ENCODE assay signal across 1 cellular context in genomic region chr20:24870876-24871275, GRCh38.
TF ChIP-seq lines count a peak whose summit lies in the region.

No MANE protein-coding gene starts in this region.

TF ChIP-seq in HepG2, 621 proteins besides CTCF, POLR2A, EP300 and RAD21 (continued from another document):
- 0 out of 2 replicates have a peak, but pooled peaks have one; percentile 36 for TF ChIP-seq PRDM10 (CRISPR knock-in tag; IDR thresholded peaks at IDR 0.05; ENCODE audit: low read depth)
- TF ChIP-seq ZNF850 (CRISPR knock-in tag; conservative IDR thresholded peaks at IDR 0.05) = no peak
TF ChIP-seq in HepG2: peak in this region for 4.
